In genomic region chr7:77425151-77426051, GRCh38 we compare ENCODE assay signal across 8 cellular contexts. TPM values are rescaled to one million over a fixed set of nuclear protein-coding genes. Genes with fewer than 3 reads are reported as not detected.
DNase-seq lines count a peak whose midpoint lies in the region; ATAC-seq and TF ChIP-seq lines count a peak whose summit lies in the region.

No MANE protein-coding gene starts in this region.

- no peak for ATAC-seq in HG03378 (IDR thresholded peaks at IDR 0.05; ENCODE audit: unreplicated experiment)
- ATAC-seq in GM18909 (IDR thresholded peaks at IDR 0.05; ENCODE audit: poor library complexity, unreplicated experiment): no peak

- DNase-seq in ELF-1 (ENCODE audit: low read depth, low spot score): peak; percentile 65
- DNase-seq in HT1080 (ENCODE audit: low read depth): peak; percentile 95
- peak; percentile 57 for DNase-seq in brain microvascular endothelial cell
- DNase-seq in mesendoderm: peak; percentile 90
- DNase-seq in ascending aorta (ENCODE audit: low spot score in 2 of 2): no peak
- no peak for DNase-seq in NCI-H2171 treated with DMSO at 0.1 percent for 48 hours (lab: John Stamatoyannopoulos, UW)

- in situ Hi-C loops in brain microvascular endothelial cell (cut with HindIII; ENCODE audit: low pct_ligation_motif_present, low sequenced_read_pairs): no loop called here

- H2BK15ac ChIP-seq in mesendoderm (replicated peaks; ENCODE audit: low read depth): no peak overlapping the region

- H3K27me3 ChIP-seq in brain microvascular endothelial cell (replicated peaks) (no peaks in the 10 kb centered on the region), mesendoderm (ENCODE audit: insufficient read depth, low read length, poor library complexity) (no peaks in the 10 kb centered on the region), ascending aorta (no peaks in the 10 kb centered on the region)

- H3K18ac ChIP-seq in mesendoderm (ENCODE audit: low read length): peak overlapping the region; percentile 75

- H3K4me1 ChIP-seq in mesendoderm (ENCODE audit: control insufficient read depth, low read depth, low read length) (peaks cover 10% of the 10 kb centered on the region), ascending aorta (no peaks in the 10 kb centered on the region)

- H3K4me3 ChIP-seq in brain microvascular endothelial cell (ENCODE audit: low read depth, low read length) (peak overlapping the region; percentile 1), mesendoderm (ENCODE audit: low read length) (no peak overlapping the region), ascending aorta (no peak overlapping the region)

- H3K23ac ChIP-seq in mesendoderm (ENCODE audit: low read length): no peak overlapping the region

- no peak overlapping the region for H2AK5ac ChIP-seq in mesendoderm (ENCODE audit: low read length)

- no peaks in the 10 kb centered on the region for H3K9me3 ChIP-seq in ascending aorta

- no peaks in the 10 kb centered on the region for H3K79me1 ChIP-seq in mesendoderm (ENCODE audit: low read length)

- no peak overlapping the region for H3K4me2 ChIP-seq in mesendoderm (ENCODE audit: low read length)

- no CpG with 5 or more reads among the region's 10 CpGs for whole genome bisulfite sequencing in mesendoderm (ENCODE audit: extremely low coverage, insufficient coverage, low lambda C conversion rate)

- no peak overlapping the region for H4K5ac ChIP-seq in mesendoderm (ENCODE audit: low read length)

- no peaks in the 10 kb centered on the region for H3K79me2 ChIP-seq in mesendoderm (ENCODE audit: control insufficient read depth, insufficient read depth, low read length)

- no peak overlapping the region for H3K56ac ChIP-seq in mesendoderm (ENCODE audit: low read length)

- no peak overlapping the region for H2BK5ac ChIP-seq in mesendoderm (ENCODE audit: low read length)

- H3K9ac ChIP-seq in mesendoderm (ENCODE audit: low read length): no peak overlapping the region

- H3K27ac ChIP-seq in brain microvascular endothelial cell (peak overlapping the region; percentile 79), mesendoderm (ENCODE audit: low read depth, low read length) (no peak overlapping the region), ascending aorta (no peak overlapping the region)

- no peak overlapping the region for H2BK120ac ChIP-seq in mesendoderm (ENCODE audit: low read depth, low read length)

- TF ChIP-seq CTCF in brain microvascular endothelial cell (IDR thresholded peaks at IDR 0.05; ENCODE audit: low read depth, low read length, missing control alignments): peak; percentile 9
- no peak for TF ChIP-seq CTCF in ascending aorta (IDR thresholded peaks at IDR 0.05)

- no peaks in the 10 kb centered on the region for H3K36me3 ChIP-seq in brain microvascular endothelial cell (replicated peaks)
- no peaks in the 10 kb centered on the region for H3K36me3 ChIP-seq in mesendoderm (ENCODE audit: control insufficient read depth, insufficient read depth, low read length)
- H3K36me3 ChIP-seq in ascending aorta: no peaks in the 10 kb centered on the region

- no peak overlapping the region for H4K8ac ChIP-seq in mesendoderm (ENCODE audit: low read depth, low read length)

- H3K4ac ChIP-seq in mesendoderm (ENCODE audit: low read depth, low read length): no peak overlapping the region

- intact Hi-C loops in ascending aorta (cut with DNase I): no loop called here

RNA-seq across cellular contexts. Expression of gene GSAP, which starts 9.3 kb away (rescaled TPM):
- total RNA-seq in HT1080 (2014; rRNA removed; shearing (Covaris generic)): 1.2 and 1.5 TPM in 2 replicates
- 1.8 TPM in 2 replicates for polyA plus RNA-seq in HT1080 (2015; cell fraction: cytosol; rRNA removed)
- 1.5 and 3.1 TPM in 2 replicates for polyA plus RNA-seq in HT1080 (2015; cell fraction: nucleus; rRNA removed)
- polyA plus RNA-seq in mesendoderm (2013, experiment 1 of 2): 0.14 TPM
- polyA plus RNA-seq in mesendoderm (2013, experiment 2 of 2): 0.14 TPM
- 10.9 TPM for total RNA-seq in ascending aorta

Comparison
In these comparisons a context has a peak if more than half of its experiments do, and no peak if none do; other contexts are left out.
1. DNase-seq: peak in ELF-1 (single experiment), HT1080 (single experiment), brain microvascular endothelial cell (single experiment) and mesendoderm (single experiment); none in ascending aorta (0 of 2) and NCI-H2171 treated with DMSO at 0.1 percent for 48 hours (single experiment).